Comparison of ENCODE assay signal across 22 cellular contexts in genomic region chr7:51477323-51477722, GRCh38.
"Had no signal": no experiment of that assay in that cellular context is flagged by ENCODE, and none has a peak within 500 bp of the region (broad histone marks: within the 10 kb centered on the region; RNA-seq: fewer than 3 reads in every experiment).

No MANE protein-coding gene starts in this region.

- H3K4me2 ChIP-seq: smooth muscle cell had no signal

- H3K27ac Mint-ChIP-seq: natural killer cell; progenitor cell of endocrine pancreas; stimulated activated memory B cell treated with anti-CD40 and anti-IgM and Interleukin-4, amounts not matched to agents 10 μg/mL and 1 μg/mL and 100 μg/mL, for 72 hours had no signal

- ATAC-seq: left colon; left ventricle myocardium superior; right cardiac atrium; stimulated activated memory B cell treated with anti-CD40 and anti-IgM and Interleukin-4, amounts not matched to agents 10 μg/mL and 1 μg/mL and 100 μg/mL, for 72 hours had no signal

- H3K9me3 ChIP-seq: heart left ventricle, ovary, stomach, thoracic aorta, transverse colon had no signal

- H3K4me1 Mint-ChIP-seq: natural killer cell; stimulated activated memory B cell treated with anti-CD40 and anti-IgM and Interleukin-4, amounts not matched to agents 10 μg/mL and 1 μg/mL and 100 μg/mL, for 72 hours had no signal

- H3K4me3 ChIP-seq: coronary artery, dorsolateral prefrontal cortex, heart left ventricle, lung, ovary, smooth muscle cell, stomach, thoracic aorta, transverse colon had no signal

- H3K27ac ChIP-seq: coronary artery, dorsolateral prefrontal cortex, heart left ventricle, ovary, stomach, thoracic aorta, transverse colon had no signal

- H3K4me1 ChIP-seq: heart left ventricle, stomach, transverse colon had no signal

- H3K36me3 Mint-ChIP-seq: natural killer cell; stimulated activated memory B cell treated with anti-CD40 and anti-IgM and Interleukin-4, amounts not matched to agents 10 μg/mL and 1 μg/mL and 100 μg/mL, for 72 hours had no signal

- H3K4me3 Mint-ChIP-seq: natural killer cell; neural crest cell; stimulated activated memory B cell treated with anti-CD40 and anti-IgM and Interleukin-4, amounts not matched to agents 10 μg/mL and 1 μg/mL and 100 μg/mL, for 72 hours had no signal

- H3K27me3 ChIP-seq: ovary, transverse colon had no signal

- DNase-seq: dorsolateral prefrontal cortex; effector CD8-positive, alpha-beta T cell; heart left ventricle; hippocampal formation; left colon; left ventricle myocardium superior; natural killer cell; nucleus accumbens; ovary; right cardiac atrium; stimulated activated CD4-positive, alpha-beta T cell treated with anti-CD3 and anti-CD28 coated beads, Interleukin-4, amount 100 ng/mL, for 1 hour; stimulated activated CD8-positive, alpha-beta memory T cell treated with anti-CD3 and anti-CD28 coated beads, Interleukin-4, amount 100 ng/mL, for 48 hours; stomach; substantia nigra; transverse colon had no signal

- H3K9me3 Mint-ChIP-seq: neural crest cell; stimulated activated memory B cell treated with anti-CD40 and anti-IgM and Interleukin-4, amounts not matched to agents 10 μg/mL and 1 μg/mL and 100 μg/mL, for 72 hours had no signal

- H3K36me3 ChIP-seq: heart left ventricle, ovary, stomach, thoracic aorta, transverse colon had no signal
